9 cellular contexts compared by ENCODE assay signal in the genomic region with DNA sequence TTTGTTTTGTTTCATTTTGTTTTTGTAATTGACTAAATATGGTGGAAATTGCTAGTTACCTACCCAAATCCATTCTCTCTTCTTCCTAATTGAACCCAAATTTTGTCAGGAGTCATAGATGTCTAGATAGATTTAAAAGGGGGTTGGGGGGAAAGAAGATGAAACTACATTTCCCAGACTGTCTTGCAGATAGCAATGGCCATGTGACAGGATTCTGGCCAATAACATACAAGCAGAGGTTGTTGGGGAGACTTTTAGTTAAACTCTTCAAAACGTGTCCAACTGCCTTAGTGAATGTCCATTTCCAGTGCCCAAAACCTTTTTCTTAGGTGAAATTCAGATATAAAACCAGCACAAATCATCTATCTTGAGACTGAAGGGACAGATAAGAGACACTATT.
"Had no signal": no experiment of that assay in that cellular context is flagged by ENCODE, and none has a peak within 500 bp of the region (broad histone marks: within the 10 kb centered on the region; RNA-seq: fewer than 3 reads in every experiment).

No MANE protein-coding gene starts in this region.

- H3K4me1 Mint-ChIP-seq: IgD-negative memory B cell had no signal

- H2AFZ ChIP-seq: GM23248 had no signal

- H3K36me3 ChIP-seq: HAP-1 had no signal

- FAIRE-seq: HepG2 had no signal

- H3K36me3 Mint-ChIP-seq: IgD-negative memory B cell had no signal

- H3K4me3 Mint-ChIP-seq: HFFc6, IgD-negative memory B cell had no signal

- H3K27ac ChIP-seq: GM23248, HL-60 had no signal

- H3K27me3 Mint-ChIP-seq: IgD-negative memory B cell had no signal

- H3K4me1 ChIP-seq: HAP-1 had no signal

- DNase-seq: GM23248, H7, HFFc6, KG1 had no signal

- ATAC-seq: HCT116, HepG2 had no signal

- H3K4me3 ChIP-seq: GM23248, HAP-1 had no signal

- H3K9me3 ChIP-seq: HAP-1 had no signal

- H3K9ac ChIP-seq: GM23248 had no signal

- H3K27ac Mint-ChIP-seq: HFFc6, IgD-negative memory B cell had no signal
